1 cellular context compared by ENCODE assay signal in the genomic region with DNA sequence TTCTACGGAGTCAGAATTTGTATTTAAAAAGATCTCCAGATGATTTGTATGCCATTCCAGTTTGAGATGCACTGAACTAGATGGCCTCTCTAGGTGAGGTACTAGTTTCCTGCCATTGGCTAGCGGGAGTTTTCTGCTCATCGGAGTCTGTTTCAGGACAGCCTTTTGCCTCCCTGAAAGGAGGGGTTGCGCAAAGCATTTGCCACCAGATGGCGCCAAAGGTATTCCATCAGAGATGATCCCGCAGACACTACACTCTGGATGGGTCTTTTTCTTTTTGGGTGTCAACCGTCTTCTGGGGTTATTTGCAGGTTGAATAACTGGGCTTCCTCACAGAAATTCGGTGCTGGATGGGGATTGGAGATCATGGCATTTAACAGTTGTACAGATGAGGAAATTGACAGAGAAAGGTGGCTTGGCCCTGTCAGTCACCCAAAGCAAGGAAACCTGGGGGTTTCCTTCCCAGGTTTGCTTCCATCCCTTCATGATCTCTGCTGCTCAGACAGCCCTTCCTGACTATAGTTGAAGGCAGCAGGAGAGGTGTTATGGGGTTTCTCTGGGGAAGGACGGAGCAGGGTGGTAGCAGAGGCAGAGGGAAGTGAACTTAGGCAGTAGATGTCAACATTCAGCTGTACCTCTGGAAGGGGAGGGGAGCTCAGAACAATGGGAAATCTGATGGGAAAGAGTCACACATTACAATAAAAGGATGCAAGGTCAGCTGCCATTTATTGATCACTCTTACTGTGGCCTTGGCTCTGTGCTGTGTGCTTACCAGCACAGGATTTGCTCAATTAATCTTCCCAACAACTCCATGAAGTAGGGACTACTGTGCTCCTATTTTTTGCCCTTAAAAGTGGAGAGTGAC.
TF ChIP-seq lines count a peak whose summit lies in the region.

No MANE protein-coding gene starts in this region.

TF ChIP-seq in K562, 482 proteins besides CTCF, POLR2A, EP300 and RAD21 (continued from another document):
- TF ChIP-seq ZHX1 (conservative IDR thresholded peaks at IDR 0.05; ENCODE audit: low read length) (no peak), SMARCC2 (IDR thresholded peaks at IDR 0.05; ENCODE audit: low read depth) (no peak), CEBPB (tag; IDR thresholded peaks at IDR 0.05) (peak; percentile 41; the same call in 1 of the 2 replicates), RB1 (IDR thresholded peaks at IDR 0.05; ENCODE audit: low read depth) (peak; percentile 73), BRD9 (IDR thresholded peaks at IDR 0.05; ENCODE audit: low read depth, partially characterized antibody) (no peak)
